ENCODE assay signal across 15 cellular contexts in the genomic region with DNA sequence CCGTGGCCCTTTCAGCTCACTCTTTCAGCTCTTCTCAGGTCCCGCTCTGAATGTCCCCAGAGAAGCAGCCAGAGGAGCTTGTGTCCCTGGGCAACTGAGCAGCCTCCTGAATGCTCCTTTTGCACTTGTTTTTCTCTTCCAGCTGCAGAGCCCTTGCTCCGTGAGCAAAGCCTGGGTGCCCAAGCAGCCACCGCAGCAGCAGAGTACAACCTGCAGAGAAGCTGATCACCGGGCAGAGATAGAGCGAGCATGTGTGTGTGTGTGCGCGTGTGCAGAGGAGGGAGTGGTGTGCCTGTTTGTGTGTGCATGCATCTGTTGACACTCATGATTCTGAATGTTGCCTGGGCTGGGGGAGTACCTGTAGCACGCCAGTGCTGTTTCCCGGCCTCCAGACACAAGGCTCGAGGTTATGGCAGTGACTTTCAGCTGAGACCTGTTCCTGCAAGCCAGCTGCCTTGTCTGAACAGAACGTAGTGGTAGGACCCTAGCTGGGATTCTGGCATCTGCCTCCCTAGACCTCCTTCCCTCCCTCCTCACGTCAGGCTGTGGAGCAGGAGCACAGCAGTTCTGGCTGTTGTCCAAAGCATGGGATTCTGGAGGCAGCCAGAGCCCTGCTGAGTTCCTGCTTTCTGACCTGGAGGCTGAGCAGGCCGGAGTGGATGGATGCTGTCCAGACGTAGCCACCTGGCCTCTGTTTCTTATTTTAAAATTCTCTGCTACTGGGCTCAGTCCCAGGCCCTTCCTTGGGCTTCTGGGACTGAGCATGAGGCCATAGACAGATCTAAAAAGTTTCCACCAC. TPM values are rescaled to one million over a fixed set of nuclear protein-coding genes. Genes with fewer than 3 reads are reported as not detected.
DNase-seq lines count a peak whose midpoint lies in the region; ATAC-seq and TF ChIP-seq lines count a peak whose summit lies in the region.
"Had no signal": no experiment of that assay in that cellular context is flagged by ENCODE, and none has a peak within 500 bp of the region (broad histone marks: within the 10 kb centered on the region; RNA-seq: fewer than 3 reads in every experiment).

No MANE protein-coding gene starts in this region.

- H3K27ac ChIP-seq in PC-3 (ENCODE audit: low read length) (no peak overlapping the region; the same call in 1 of the 2 replicates), temporal lobe (ENCODE audit: low read depth, low read length) (peak overlapping the region; percentile 63)
- H3K27ac ChIP-seq: gastroesophageal sphincter had no signal

- CTCF ChIA-PET in PC-3 (lab: Charles Lee): interaction anchor here (1.1 kb wide), 1 partner anchor 10 kb away, joined by 3 read pairs; no protein-coding TSS in a partner anchor

- H3K4me2 ChIP-seq in PC-3 (ENCODE audit: low read length): peak overlapping the region; percentile 56

- H4K20me1 ChIP-seq in PC-3 (ENCODE audit: low read length): peaks cover 9% of the 10 kb centered on the region; the same call in 1 of the 2 replicates

- DNase-seq in NCI-H82 (lab: John Stamatoyannopoulos, UW) (peak; percentile 19), NCI-H82 treated with DMSO at 0.1 percent for 48 hours (lab: John Stamatoyannopoulos, UW; ENCODE audit: unreplicated experiment) (no peak), PC-3 (no peak), cerebellar nuclear complex (lab: John Stamatoyannopoulos, UW) (peak; percentile 38 to 88), left lobe of liver (ENCODE audit: low spot score) (no peak), GM19238 (ENCODE audit: insufficient read length, low spot score) (no peak)
- DNase-seq: cortex of kidney; immature natural killer cell; nephron progenitor cell; stimulated activated CD4-positive, alpha-beta T cell treated with anti-CD3 and anti-CD28 coated beads, Interleukin-12 subunit alpha, Interleukin-12 subunit beta, amount 100 ng/mL, for 4 hours; stimulated activated naive B cell treated with anti-CD40 and anti-IgM and Interleukin-4, amounts not matched to agents 10 μg/mL and 1 μg/mL and 100 μg/mL, for 72 hours had no signal

- no peaks in the 10 kb centered on the region for H3K9me2 ChIP-seq in PC-3 (replicated peaks; ENCODE audit: low read length)

- no peaks in the 10 kb centered on the region for H3K9me3 ChIP-seq in PC-3 (ENCODE audit: low read length)
- H3K9me3 ChIP-seq: gastroesophageal sphincter had no signal

- no TSS peak for BruUV-seq in PC-3 (replicated peaks; lab: Mats Ljungman, UMichigan)

- H3K9ac ChIP-seq in PC-3 (ENCODE audit: low read length): no peak overlapping the region

- POLR2A ChIA-PET in PC-3 (lab: Charles Lee; ENCODE audit: unreplicated experiment): no interaction called here

- no peak for ATAC-seq in PC-3
- no peak for ATAC-seq in GM21576 (IDR thresholded peaks at IDR 0.05; ENCODE audit: unreplicated experiment)
- ATAC-seq in left lobe of liver: no peak
- ATAC-seq: gastroesophageal sphincter; stimulated activated naive B cell treated with anti-CD40 and anti-IgM and Interleukin-4, amounts not matched to agents 10 μg/mL and 1 μg/mL and 100 μg/mL, for 72 hours had no signal

- peaks cover 18% of the 10 kb centered on the region for H3K4me1 ChIP-seq in PC-3 (ENCODE audit: insufficient read depth, low read length)

- H2AFZ ChIP-seq in PC-3 (ENCODE audit: low read length): no peak overlapping the region

- peaks cover 13% of the 10 kb centered on the region; the same call in 1 of the 2 replicates for H3K36me3 ChIP-seq in PC-3 (ENCODE audit: low read depth, low read length)

- no peak overlapping the region for H3K4me3 ChIP-seq in PC-3 (ENCODE audit: low read length)
- H3K4me3 ChIP-seq: gastroesophageal sphincter had no signal

- no peaks in the 10 kb centered on the region for H3F3A ChIP-seq in PC-3 (ENCODE audit: low read length, unreplicated experiment)

- no peak for TF ChIP-seq CTCF in PC-3 (conservative IDR thresholded peaks at IDR 0.05; ENCODE audit: low read depth, low read length)

- no peaks in the 10 kb centered on the region for H3K27me3 ChIP-seq in PC-3 (ENCODE audit: low read length)
- H3K27me3 ChIP-seq: gastroesophageal sphincter had no signal

- H3K79me2 ChIP-seq in PC-3 (ENCODE audit: low read length): no peaks in the 10 kb centered on the region

- intact Hi-C loops in PC-3 (cut with micrococcal nuclease): loop anchor here (1.0 to 2.0 kb wide), 2 partner anchors 34 to 38 kb away; partner anchors contain the start of gene CRY2

RNA-seq across cellular contexts. Expression of gene MAPK8IP1, which starts 4.5 kb away (rescaled TPM):
- 7.1 and 10.5 TPM in 2 replicates for total RNA-seq in PC-3 (2014; rRNA removed)
- total RNA-seq in temporal lobe: 75.0 TPM
- 8.0 TPM for total RNA-seq in left lobe of liver

RNA-seq across cellular contexts. Expression of gene FREY1, which starts 26.1 kb away (rescaled TPM):
- total RNA-seq in PC-3 (2014; rRNA removed): 0.15 and 2.1 TPM in 2 replicates
- 0.25 TPM for total RNA-seq in temporal lobe
- total RNA-seq in left lobe of liver: 0.68 TPM

RNA-seq across cellular contexts. Expression of gene CRY2, which starts 33.7 kb away (rescaled TPM):
- total RNA-seq in PC-3 (2014; rRNA removed): 9.5 and 12.4 TPM in 2 replicates
- total RNA-seq in temporal lobe: 33.9 TPM
- 52.9 TPM for total RNA-seq in left lobe of liver

RNA-seq across cellular contexts. Expression of gene PEX16, which starts 36.7 kb away (rescaled TPM):
- 43.5 and 56.7 TPM in 2 replicates for total RNA-seq in PC-3 (2014; rRNA removed)
- 13.0 TPM for total RNA-seq in temporal lobe
- total RNA-seq in left lobe of liver: 37.0 TPM

RNA-seq across cellular contexts. Expression of gene LARGE2, which starts 41.5 kb away (rescaled TPM):
- total RNA-seq in PC-3 (2014; rRNA removed): 18.4 and 19.6 TPM in 2 replicates
- total RNA-seq in temporal lobe: 0.25 TPM
- total RNA-seq in left lobe of liver: 2.9 TPM
- total RNA-seq: pulmonary artery endothelial cell had no signal

Comparison
In these comparisons a context has a peak if more than half of its experiments do, and no peak if none do; other contexts are left out.
1. DNase-seq: peak in NCI-H82 (single experiment) and cerebellar nuclear complex (2 of 2); none in NCI-H82 treated with DMSO at 0.1 percent for 48 hours (single experiment), PC-3 (single experiment), left lobe of liver (single experiment) and GM19238 (single experiment).